In the genomic region with DNA sequence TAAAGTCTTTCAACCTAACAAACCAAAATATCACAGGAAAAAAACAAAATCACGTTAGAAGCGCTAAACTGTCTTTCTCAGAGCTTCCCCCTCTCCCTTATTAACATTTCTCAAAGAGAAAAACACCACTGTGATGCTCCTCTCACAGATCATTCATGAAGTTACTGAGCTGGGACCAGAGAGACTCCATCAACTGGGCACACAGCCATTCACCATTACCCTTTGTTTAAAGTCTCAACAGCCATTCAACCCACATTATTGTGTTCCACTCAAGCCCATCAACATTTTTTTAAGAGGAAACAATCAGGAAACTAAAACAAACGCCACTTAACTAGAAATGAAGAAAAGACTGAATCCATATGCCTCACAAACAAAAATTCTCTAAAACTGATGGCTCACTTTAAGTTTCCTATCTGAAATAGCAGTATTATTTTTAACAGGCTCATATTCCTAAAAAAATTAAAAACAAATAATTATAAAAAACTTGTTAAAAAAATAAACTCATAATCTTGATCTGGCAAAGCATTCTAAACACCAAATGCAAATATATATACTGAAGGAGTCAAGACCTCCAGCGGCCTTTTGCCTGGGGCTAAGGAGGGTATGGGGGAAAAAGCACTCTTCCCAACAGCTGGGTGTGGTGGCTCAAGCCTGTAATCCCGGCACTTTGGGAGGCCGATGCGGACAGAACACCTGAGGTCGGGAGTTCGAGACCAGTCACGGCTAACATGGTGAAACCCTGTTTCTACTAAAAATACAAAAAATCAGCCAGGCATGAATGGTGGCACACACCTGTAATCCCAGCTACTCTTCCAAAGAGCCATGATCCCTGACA, we compare ENCODE assay signal across 9 cellular contexts. TPM values are rescaled to one million over a fixed set of nuclear protein-coding genes. Genes with fewer than 3 reads are reported as not detected.
DNase-seq lines count a peak whose midpoint lies in the region; ATAC-seq and TF ChIP-seq lines count a peak whose summit lies in the region.
"Had no signal": no experiment of that assay in that cellular context is flagged by ENCODE, and none has a peak within 500 bp of the region (broad histone marks: within the 10 kb centered on the region; RNA-seq: fewer than 3 reads in every experiment).

No MANE protein-coding gene starts in this region.

- peaks cover 36% of the 10 kb centered on the region for H3K36me3 Mint-ChIP-seq in endodermal cell (ENCODE audit: low read depth)

- H3K36me3 ChIP-seq in endodermal cell (ENCODE audit: control insufficient read depth, insufficient read depth, low read length), result peaks cover 36% of the 10 kb centered on the region
- H3K36me3 ChIP-seq in osteoblast (ENCODE audit: insufficient read depth, low read length), result peaks cover 4% of the 10 kb centered on the region

- H2AFZ ChIP-seq in osteoblast (ENCODE audit: low read length), result no peak overlapping the region

- H3K27ac ChIP-seq in endodermal cell (ENCODE audit: low read depth, low read length), result no peak overlapping the region
- peak overlapping the region; percentile 53 for H3K27ac ChIP-seq in osteoblast (ENCODE audit: low read depth, low read length)

- H3K4me1 ChIP-seq in endodermal cell (ENCODE audit: control insufficient read depth, insufficient read depth, low read length), result no peaks in the 10 kb centered on the region
- H3K4me1 ChIP-seq in osteoblast (ENCODE audit: insufficient read depth, low read length), result peaks cover 37% of the 10 kb centered on the region

- 92 to 95% methylated on average over 10 of the region's 10 CpGs for WGBS in endodermal cell (ENCODE audit: insufficient coverage in 1 of 2, insufficient read length in 1 of 2), 2 experiments

- H3K79me2 ChIP-seq in osteoblast (ENCODE audit: insufficient read depth, low read length), result peaks cover 97% of the 10 kb centered on the region

- TF ChIP-seq CTCF in endodermal cell (conservative IDR thresholded peaks at IDR 0.05), result no peak
- TF ChIP-seq CTCF in osteoblast (IDR thresholded peaks at IDR 0.05; ENCODE audit: extremely low read depth, low read depth, low read length), result no peak

- peaks cover 12% of the 10 kb centered on the region for H3K4me1 Mint-ChIP-seq in endodermal cell

- H3K9ac ChIP-seq in endodermal cell (ENCODE audit: extremely low read depth, low read length, poor library complexity, severe bottlenecking), result no peak overlapping the region

- H3K9me3 ChIP-seq in endodermal cell (ENCODE audit: control insufficient read depth, low read length), result no peaks in the 10 kb centered on the region
- H3K9me3 ChIP-seq in osteoblast (ENCODE audit: low read depth, low read length), result no peaks in the 10 kb centered on the region

- H3K4me3 ChIP-seq in endodermal cell (ENCODE audit: low read length), result no peak overlapping the region
- H3K4me3 ChIP-seq in osteoblast (ENCODE audit: insufficient read depth, low read length), result no peak overlapping the region
- H3K4me3 ChIP-seq: K562 had no signal

- peak overlapping the region; percentile 74 for H3K4me2 ChIP-seq in osteoblast (ENCODE audit: insufficient read depth, low read length)

- ATAC-seq in GM21381 (IDR thresholded peaks at IDR 0.05; ENCODE audit: unreplicated experiment), result no peak
- no peak for ATAC-seq in GM21619 (IDR thresholded peaks at IDR 0.05; ENCODE audit: unreplicated experiment)
- no peak for ATAC-seq in HG02759 (IDR thresholded peaks at IDR 0.05; ENCODE audit: unreplicated experiment)

- H3K27me3 Mint-ChIP-seq in endodermal cell (ENCODE audit: insufficient read depth), result no peaks in the 10 kb centered on the region

- no peaks in the 10 kb centered on the region for H3K27me3 ChIP-seq in endodermal cell (ENCODE audit: control insufficient read depth, insufficient read depth, low read length, poor library complexity, severe bottlenecking)
- no peaks in the 10 kb centered on the region for H3K27me3 ChIP-seq in osteoblast (ENCODE audit: insufficient read depth, low read length)

- no peak overlapping the region for H3K4me3 Mint-ChIP-seq in endodermal cell

- peak overlapping the region; percentile 67 for H3K27ac Mint-ChIP-seq in endodermal cell

- DNase-seq in H4 (ENCODE audit: low spot score), result peak; percentile 41
- DNase-seq in NCI-H2107 (lab: John Stamatoyannopoulos, UW), result peak; percentile 23
- no peak for DNase-seq in endodermal cell
- no peak for DNase-seq in osteoblast (ENCODE audit: insufficient read length, low spot score, missing footprints)
- no peak for DNase-seq in stimulated activated CD4-positive, alpha-beta T cell treated with anti-CD3 and anti-CD28 coated beads, Interleukin-4, amount 100 ng/mL, for 24 hours

- peaks cover 67% of the 10 kb centered on the region for H4K20me1 ChIP-seq in osteoblast (ENCODE audit: insufficient read depth, low read length)

- H3K9me3 Mint-ChIP-seq in endodermal cell, result no peaks in the 10 kb centered on the region

RNA-seq across cellular contexts. Expression of a gene that starts 14.0 kb away (rescaled TPM):
- 52.1 and 58.8 TPM in 2 replicates for total RNA-seq in H4 (2014; rRNA removed; shearing (Covaris generic))
- total RNA-seq in endodermal cell (100 to 1,000 TPM; 202 to 205 TPM), osteoblast (136 and 148 TPM in 2 replicates)
- 89.3 TPM for polyA plus RNA-seq in endodermal cell (2013, experiment 1 of 2)
- 85.0 TPM for polyA plus RNA-seq in endodermal cell (2013, experiment 2 of 2)

RNA-seq across cellular contexts. Expression of a gene that starts 26.4 kb away (rescaled TPM):
- 108 and 137 TPM in 2 replicates for total RNA-seq in H4 (2014; rRNA removed; shearing (Covaris generic))
- total RNA-seq in endodermal cell, result 10 to 100 TPM; 55.8 to 65.0 TPM
- polyA plus RNA-seq in endodermal cell (2013, experiment 1 of 2), result 49.6 TPM
- 45.3 TPM for polyA plus RNA-seq in endodermal cell (2013, experiment 2 of 2)
- total RNA-seq in osteoblast, result 67.5 and 80.7 TPM in 2 replicates

RNA-seq across cellular contexts. Expression of a gene that starts 39.8 kb away (rescaled TPM):
- 30.8 and 35.5 TPM in 2 replicates for total RNA-seq in H4 (2014; rRNA removed; shearing (Covaris generic))
- total RNA-seq in endodermal cell, result 10 to 100 TPM; 13.7 to 14.8 TPM
- polyA plus RNA-seq in endodermal cell (2013, experiment 1 of 2), result 17.6 TPM
- polyA plus RNA-seq in endodermal cell (2013, experiment 2 of 2), result 15.7 TPM
- 26.8 and 28.3 TPM in 2 replicates for total RNA-seq in osteoblast

RNA-seq across cellular contexts. Expression of a gene that starts 39.9 kb away (rescaled TPM):
- 94.6 and 122 TPM in 2 replicates for total RNA-seq in H4 (2014; rRNA removed; shearing (Covaris generic))
- total RNA-seq in endodermal cell (100 to 1,000 TPM; 104 to 106 TPM), osteoblast (55.0 and 56.9 TPM in 2 replicates)
- polyA plus RNA-seq in endodermal cell (2013, experiment 1 of 2), result 115 TPM
- polyA plus RNA-seq in endodermal cell (2013, experiment 2 of 2), result 113 TPM

RNA-seq across cellular contexts. Expression of a gene that starts 47.5 kb away (rescaled TPM):
- total RNA-seq in H4 (2014; rRNA removed; shearing (Covaris generic)), result not detected in 2 replicates
- total RNA-seq in endodermal cell, result under 1 TPM in 1 of 2 donors, not detected in 1; 0.20 TPM
- not detected for polyA plus RNA-seq in endodermal cell (2013, experiment 1 of 2)
- polyA plus RNA-seq in endodermal cell (2013, experiment 2 of 2), result not detected
- not detected in 2 replicates for total RNA-seq in osteoblast

Comparison
In these comparisons a context has a peak if more than half of its experiments do, and no peak if none do; other contexts are left out.
1. DNase-seq: peak in H4 (single experiment) and NCI-H2107 (single experiment); none in endodermal cell (single experiment), osteoblast (single experiment) and stimulated activated CD4-positive, alpha-beta T cell treated with anti-CD3 and anti-CD28 coated beads, Interleukin-4, amount 100 ng/mL, for 24 hours (single experiment).